In the genomic region with DNA sequence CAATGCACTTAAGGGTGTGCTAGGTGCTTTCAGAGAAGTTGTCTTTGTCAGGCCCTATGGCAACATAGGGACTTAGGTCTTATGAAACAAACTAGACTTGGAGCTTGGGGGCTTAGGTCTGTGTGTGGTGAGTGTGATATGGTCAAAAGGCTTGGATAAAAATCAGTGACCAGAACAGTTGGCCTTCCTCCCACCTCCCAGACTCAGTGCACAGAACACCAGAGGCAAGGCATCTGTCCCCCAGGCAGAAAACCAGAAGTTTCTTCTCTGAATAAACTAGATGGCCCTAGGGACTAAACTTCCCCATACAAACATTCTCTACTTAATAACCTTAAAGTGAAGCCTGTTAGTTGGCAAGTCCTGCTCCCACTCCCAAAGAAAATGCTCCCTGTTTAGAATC, we compare ENCODE assay signal across 32 cellular contexts. TPM values are rescaled to one million over a fixed set of nuclear protein-coding genes. Genes with fewer than 3 reads are reported as not detected.
"Had no signal": no experiment of that assay in that cellular context is flagged by ENCODE, and none has a peak within 500 bp of the region (broad histone marks: within the 10 kb centered on the region; RNA-seq: fewer than 3 reads in every experiment).

No MANE protein-coding gene starts in this region.

- H3K27me3 Mint-ChIP-seq: activated B cell treated with CpG ODN at 0.5 μM for 24 hours; activated CD4-positive, alpha-beta T cell treated with anti-CD3 and anti-CD28 coated beads for 36 hours had no signal

- H3K9me3 Mint-ChIP-seq: activated CD4-positive, alpha-beta T cell treated with anti-CD3 and anti-CD28 coated beads, Interleukin-2, amount 10 ng/mL, durations not matched to agents 24 days and 14 days; activated naive CD4-positive, alpha-beta T cell treated with anti-CD3 and anti-CD28 coated beads, Interleukin-2, amount 10 ng/mL, durations not matched to agents 7 days and 5 days; effector memory CD8-positive, alpha-beta T cell had no signal

- H3K36me3 ChIP-seq: ascending aorta, brain microvascular endothelial cell, esophagus muscularis mucosa, gastrocnemius medialis, heart left ventricle, WERI-Rb-1 had no signal

- H3K4me1 ChIP-seq: ascending aorta, esophagus muscularis mucosa, foreskin keratinocyte, gastrocnemius medialis, heart left ventricle had no signal

- H3K36me3 Mint-ChIP-seq: activated CD4-positive, alpha-beta memory T cell treated with anti-CD3 and anti-CD28 coated beads for 36 hours; activated CD8-positive, alpha-beta memory T cell treated with anti-CD3 and anti-CD28 coated beads, Interleukin-2, amount 10 ng/mL, durations not matched to agents 7 days and 5 days; activated naive CD4-positive, alpha-beta T cell treated with anti-CD3 and anti-CD28 coated beads, Interleukin-2, amount 10 ng/mL, durations not matched to agents 7 days and 5 days; activated naive CD4-positive, alpha-beta T cell treated with anti-CD3 and anti-CD28 coated beads, Interleukin-2, amount 50 U/mL, for 72 hours had no signal

- H3K27ac ChIP-seq: ascending aorta, brain microvascular endothelial cell, coronary artery, esophagus muscularis mucosa, foreskin keratinocyte, gastrocnemius medialis, heart left ventricle, WERI-Rb-1 had no signal

- DNase-seq: activated B cell treated with CpG ODN at 0.5 μM for 24 hours; activated CD4-positive, alpha-beta T cell treated with anti-CD3 and anti-CD28 coated beads, Interleukin-2, amount 10 ng/mL, durations not matched to agents 24 days and 14 days; activated CD8-positive, alpha-beta memory T cell treated with anti-CD3 and anti-CD28 coated beads, Interleukin-2, amount 10 ng/mL, durations not matched to agents 7 days and 5 days; activated CD8-positive, alpha-beta memory T cell treated with anti-CD3 and anti-CD28 coated beads, Interleukin-2, amount 50 U/mL, for 4 hours; activated CD8-positive, alpha-beta T cell treated with anti-CD3 and anti-CD28 coated beads, Interleukin-2, amount 10 ng/mL, durations not matched to agents 7 days and 5 days; activated gamma-delta T cell; activated naive CD4-positive, alpha-beta T cell; activated naive CD4-positive, alpha-beta T cell treated with anti-CD3 and anti-CD28 coated beads, Interleukin-2, amount 10 ng/mL, durations not matched to agents 7 days and 5 days; activated naive CD8-positive, alpha-beta T cell treated with anti-CD3 and anti-CD28 coated beads, Interleukin-2, amount 10 ng/mL, durations not matched to agents 7 days and 5 days; activated T-cell treated with anti-CD3 and anti-CD28 coated beads, Interleukin-2, amount 50 U/mL, for 1 hour; activated T-cell treated with anti-CD3 and anti-CD28 coated beads, Interleukin-2, amount 50 U/mL, for 48 hours; brain microvascular endothelial cell; dermis blood vessel endothelial cell; effector CD4-positive, alpha-beta T cell; effector memory CD8-positive, alpha-beta T cell; erythroblast; foreskin keratinocyte; gastrocnemius medialis; glutamatergic neuron; heart left ventricle; hypothalamus; T1000; WERI-Rb-1 had no signal

- H3K4me3 Mint-ChIP-seq: activated B cell treated with CpG ODN at 0.5 μM for 24 hours; activated CD4-positive, alpha-beta memory T cell treated with anti-CD3 and anti-CD28 coated beads for 36 hours; activated CD4-positive, alpha-beta T cell treated with anti-CD3 and anti-CD28 coated beads for 36 hours; activated CD4-positive, alpha-beta T cell treated with anti-CD3 and anti-CD28 coated beads, Interleukin-2, amount 10 ng/mL, durations not matched to agents 24 days and 14 days; activated CD8-positive, alpha-beta memory T cell treated with anti-CD3 and anti-CD28 coated beads, Interleukin-2, amount 10 ng/mL, durations not matched to agents 7 days and 5 days; activated CD8-positive, alpha-beta T cell treated with anti-CD3 and anti-CD28 coated beads, Interleukin-2, amount 10 ng/mL, durations not matched to agents 7 days and 5 days; activated naive CD4-positive, alpha-beta T cell treated with anti-CD3 and anti-CD28 coated beads, Interleukin-2, amount 10 ng/mL, durations not matched to agents 7 days and 5 days; activated naive CD8-positive, alpha-beta T cell treated with anti-CD3 and anti-CD28 coated beads, Interleukin-2, amount 10 ng/mL, durations not matched to agents 7 days and 5 days; central memory CD8-positive, alpha-beta T cell; effector memory CD8-positive, alpha-beta T cell; T-helper 2 cell treated with Interferon-gamma antibody and Interleukin-4, amounts not matched to agents 5 μg/mL and 100 μg/mL, for 36 hours had no signal

- H3K4me1 Mint-ChIP-seq: activated B cell treated with CpG ODN at 0.5 μM for 24 hours; activated CD4-positive, alpha-beta T cell treated with anti-CD3 and anti-CD28 coated beads for 36 hours; activated CD4-positive, alpha-beta T cell treated with anti-CD3 and anti-CD28 coated beads, Interleukin-2, amount 10 ng/mL, durations not matched to agents 24 days and 14 days; activated naive CD4-positive, alpha-beta T cell treated with anti-CD3 and anti-CD28 coated beads, Interleukin-2, amount 10 ng/mL, durations not matched to agents 7 days and 5 days; central memory CD8-positive, alpha-beta T cell had no signal

- H3K27ac Mint-ChIP-seq: activated B cell treated with CpG ODN at 0.5 μM for 24 hours; activated CD4-positive, alpha-beta memory T cell treated with anti-CD3 and anti-CD28 coated beads for 36 hours; activated CD4-positive, alpha-beta T cell treated with anti-CD3 and anti-CD28 coated beads for 36 hours; activated CD4-positive, alpha-beta T cell treated with anti-CD3 and anti-CD28 coated beads, Interleukin-2, amount 10 ng/mL, durations not matched to agents 24 days and 14 days; activated CD8-positive, alpha-beta memory T cell treated with anti-CD3 and anti-CD28 coated beads, Interleukin-2, amount 10 ng/mL, durations not matched to agents 7 days and 5 days; activated CD8-positive, alpha-beta T cell treated with anti-CD3 and anti-CD28 coated beads, Interleukin-2, amount 10 ng/mL, durations not matched to agents 7 days and 5 days; activated naive CD4-positive, alpha-beta T cell treated with anti-CD3 and anti-CD28 coated beads, Interleukin-2, amount 10 ng/mL, durations not matched to agents 7 days and 5 days; activated naive CD4-positive, alpha-beta T cell treated with anti-CD3 and anti-CD28 coated beads, Interleukin-2, amount 50 U/mL, for 72 hours; activated naive CD8-positive, alpha-beta T cell treated with anti-CD3 and anti-CD28 coated beads, Interleukin-2, amount 10 ng/mL, durations not matched to agents 7 days and 5 days; effector memory CD8-positive, alpha-beta T cell; T-helper 2 cell treated with Interferon-gamma antibody and Interleukin-4, amounts not matched to agents 5 μg/mL and 100 μg/mL, for 36 hours had no signal

- H3K9me3 ChIP-seq: ascending aorta, esophagus muscularis mucosa, gastrocnemius medialis had no signal

- H3K4me3 ChIP-seq: ascending aorta, coronary artery, esophagus muscularis mucosa, gastrocnemius medialis, heart left ventricle had no signal

- H3K27me3 ChIP-seq: ascending aorta, brain microvascular endothelial cell, esophagus muscularis mucosa, foreskin keratinocyte, gastrocnemius medialis had no signal

- ATAC-seq: activated CD4-positive, alpha-beta T cell treated with anti-CD3 and anti-CD28 coated beads for 36 hours; activated CD4-positive, CD25-positive, alpha-beta regulatory T cell treated with anti-CD3 and anti-CD28 coated beads, Interleukin-2, amount 50 U/mL, for 24 hours; activated CD8-positive, alpha-beta memory T cell treated with anti-CD3 and anti-CD28 coated beads, Interleukin-2, amount 10 ng/mL, durations not matched to agents 7 days and 5 days; activated CD8-positive, alpha-beta T cell treated with anti-CD3 and anti-CD28 coated beads, Interleukin-2, amount 10 ng/mL, durations not matched to agents 7 days and 5 days; effector memory CD8-positive, alpha-beta T cell; foreskin keratinocyte; gastrocnemius medialis; heart left ventricle had no signal

RNA-seq across cellular contexts. Expression of a gene that starts 39.1 kb away (rescaled TPM):
- total RNA-seq: ascending aorta, dermis blood vessel endothelial cell, gastrocnemius medialis had no signal
